Comparison of ENCODE assay signal across 10 cellular contexts in genomic region chr6:8481727-8482126, GRCh38. TPM values are rescaled to one million over a fixed set of nuclear protein-coding genes. Genes with fewer than 3 reads are reported as not detected.
A peak's percentile ranks its signal among the peaks of the same experiment; 100 is the strongest.
DNase-seq lines count a peak whose midpoint lies in the region; ATAC-seq, FAIRE-seq and TF ChIP-seq lines count a peak whose summit lies in the region.
"Had no signal": no experiment of that assay in that cellular context is flagged by ENCODE, and none has a peak within 500 bp of the region (broad histone marks: within the 10 kb centered on the region; RNA-seq: fewer than 3 reads in every experiment).

No MANE protein-coding gene starts in this region.

- H4K20me1 ChIP-seq in Karpas-422 (ENCODE audit: insufficient read depth, low read depth, low read length): no peaks in the 10 kb centered on the region
- H4K20me1 ChIP-seq in hepatocyte (ENCODE audit: insufficient read depth, poor library complexity, severe bottlenecking): no peaks in the 10 kb centered on the region

- no TSS peak for BruUV-seq in Caco-2 (replicated peaks; lab: Mats Ljungman, UMichigan)

- ATAC-seq in GM19395 (IDR thresholded peaks at IDR 0.05; ENCODE audit: unreplicated experiment): peak; percentile 87

- H3K36me3 ChIP-seq in Caco-2 (ENCODE audit: control insufficient read depth, insufficient read depth, low read length): no peaks in the 10 kb centered on the region
- H3K36me3 ChIP-seq in Karpas-422 (ENCODE audit: insufficient read depth, low read length): no peaks in the 10 kb centered on the region
- no peaks in the 10 kb centered on the region for H3K36me3 ChIP-seq in bronchial epithelial cell (ENCODE audit: control insufficient read depth, insufficient read depth, low read length)
- no peaks in the 10 kb centered on the region for H3K36me3 ChIP-seq in hepatocyte (replicated peaks; ENCODE audit: insufficient read depth, low read depth)

- no peak overlapping the region for H3K9ac ChIP-seq in Karpas-422 (ENCODE audit: low read length)

- H3K27me3 Mint-ChIP-seq in Caco-2 (ENCODE audit: insufficient read depth, unreplicated experiment): no peaks in the 10 kb centered on the region

- CTCF ChIA-PET in Caco-2 (lab: Charles Lee): no interaction called here

- H3K27ac Mint-ChIP-seq in Caco-2 (ENCODE audit: unreplicated experiment): peak overlapping the region; percentile 60
- H3K27ac Mint-ChIP-seq: activated T-helper 2 cell treated with anti-CD3 and anti-CD28 coated beads, Interferon-gamma antibody, Interleukin-2, Interleukin-4, amounts not matched to agents 10 μg/mL and 5 μg/mL and 100 μg/mL, durations not matched to agents 14 hours and 24 hours and 36 hours had no signal

- FAIRE-seq in bronchial epithelial cell (lab: Jason Lieb, UNC): no peak
- FAIRE-seq in D721Med (lab: Jason Lieb, UNC): no peak

- WGBS in hepatocyte (ENCODE audit: low lambda C conversion rate, missing lambda C conversion rate): 52% methylated on average over 2 of the region's 2 CpGs

- H2AFZ ChIP-seq in Karpas-422 (ENCODE audit: low read length) (no peak overlapping the region), hepatocyte (no peak overlapping the region)

- H3K36me3 Mint-ChIP-seq in Caco-2 (ENCODE audit: insufficient read depth, unreplicated experiment): peaks cover 14% of the 10 kb centered on the region

- H3K9me2 ChIP-seq in Karpas-422 (replicated peaks; ENCODE audit: insufficient read depth, low read length) (no peaks in the 10 kb centered on the region), hepatocyte (replicated peaks; ENCODE audit: insufficient read depth) (no peaks in the 10 kb centered on the region)

- intact Hi-C loops in Caco-2 (cut with micrococcal nuclease; ENCODE audit: unreplicated experiment): no loop called here

- POLR2A ChIA-PET in Caco-2 (lab: Charles Lee): no interaction called here

- H3K79me2 ChIP-seq in Karpas-422 (ENCODE audit: low read length) (no peaks in the 10 kb centered on the region), hepatocyte (no peaks in the 10 kb centered on the region)

- peaks cover 40% of the 10 kb centered on the region for H3K4me1 Mint-ChIP-seq in Caco-2 (ENCODE audit: low read depth, unreplicated experiment)

- H3K4me1 ChIP-seq in Caco-2 (peaks cover 47% of the 10 kb centered on the region), Karpas-422 (ENCODE audit: low read length) (no peaks in the 10 kb centered on the region), hepatocyte (ENCODE audit: insufficient read depth) (no peaks in the 10 kb centered on the region)

- peaks cover 11% of the 10 kb centered on the region for H3K9me3 Mint-ChIP-seq in Caco-2 (ENCODE audit: unreplicated experiment)

- 0 out of 2 replicates have a peak, but pooled peaks cover 6% of the 10 kb centered on the region for H3K9me3 ChIP-seq in Caco-2
- H3K9me3 ChIP-seq in Karpas-422 (ENCODE audit: low read length): no peaks in the 10 kb centered on the region
- no peaks in the 10 kb centered on the region for H3K9me3 ChIP-seq in hepatocyte (ENCODE audit: low read depth)

- H3K27ac ChIP-seq in Karpas-422 (ENCODE audit: low read length): no peak overlapping the region
- no peak overlapping the region for H3K27ac ChIP-seq in hepatocyte

- no peak for TF ChIP-seq CTCF in Caco-2 (IDR thresholded peaks at IDR 0.05; ENCODE audit: insufficient read depth in 1 of 2, low read depth in 1 of 2, low read length in 1 of 2, severe bottlenecking in 1 of 2, unreplicated experiment in 1 of 2)
- peak; percentile 44 for TF ChIP-seq CTCF in bronchial epithelial cell (IDR thresholded peaks at IDR 0.05; ENCODE audit: insufficient read depth, low read length, severe bottlenecking)
- no peak for TF ChIP-seq CTCF in hepatocyte (IDR thresholded peaks at IDR 0.05; ENCODE audit: poor library complexity)
- no peak for TF ChIP-seq CTCF in D721Med (IDR thresholded peaks at IDR 0.05; ENCODE audit: insufficient read depth, missing control alignments)

- no peak overlapping the region for H3K4me3 ChIP-seq in Caco-2 (ENCODE audit: low read depth, low read length)
- H3K4me3 ChIP-seq in Karpas-422 (ENCODE audit: low read length): no peak overlapping the region
- no peak overlapping the region for H3K4me3 ChIP-seq in bronchial epithelial cell (ENCODE audit: low read depth, low read length)
- no peak overlapping the region for H3K4me3 ChIP-seq in hepatocyte

- no peak overlapping the region for H3K4me3 Mint-ChIP-seq in Caco-2 (ENCODE audit: unreplicated experiment)

- H3K4me2 ChIP-seq in Karpas-422 (ENCODE audit: low read depth, low read length, poor library complexity, severe bottlenecking): no peak overlapping the region
- no peak overlapping the region for H3K4me2 ChIP-seq in hepatocyte

- H3K27me3 ChIP-seq in Caco-2 (replicated peaks; ENCODE audit: control insufficient read depth, insufficient read depth, low read length) (no peaks in the 10 kb centered on the region), Karpas-422 (ENCODE audit: low read length) (no peaks in the 10 kb centered on the region), bronchial epithelial cell (ENCODE audit: control insufficient read depth, insufficient read depth, low read length) (no peaks in the 10 kb centered on the region), hepatocyte (no peaks in the 10 kb centered on the region)

- DNase-seq in Caco-2: no peak
- DNase-seq in Karpas-422: peak; percentile 54
- peak; percentile 29 for DNase-seq in bronchial epithelial cell (ENCODE audit: low read depth)
- no peak for DNase-seq in hepatocyte (ENCODE audit: low spot score)
- no peak for DNase-seq in GOT3 (lab: John Stamatoyannopoulos, UW)
- no peak for DNase-seq in D721Med (ENCODE audit: insufficient read length, low spot score)
- DNase-seq in T-helper 9 cell: no peak
- DNase-seq: NCI-H774 had no signal

RNA-seq across cellular contexts. Expression of gene SLC35B3, which starts 46.4 kb away (rescaled TPM):
- total RNA-seq in Caco-2 (2022): 38.7 and 41.3 TPM in 2 replicates
- 10.2 and 18.2 TPM in 2 replicates for total RNA-seq in Karpas-422 (2014; rRNA removed; shearing (Covaris generic); ENCODE audit: low replicate concordance)
- total RNA-seq in bronchial epithelial cell: 12.9 and 15.1 TPM in 2 replicates
- total RNA-seq in hepatocyte: 29.1 and 31.5 TPM in 2 replicates
- 31.5 and 38.8 TPM in 2 replicates for polyA plus RNA-seq in hepatocyte

Comparison
In these comparisons a context has a peak if more than half of its experiments do, and no peak if none do; other contexts are left out.
1. DNase-seq: peak in Karpas-422 (single experiment) and bronchial epithelial cell (single experiment); none in Caco-2 (0 of 2), hepatocyte (single experiment), GOT3 (single experiment), D721Med (single experiment) and T-helper 9 cell (single experiment).